In the genomic region with DNA sequence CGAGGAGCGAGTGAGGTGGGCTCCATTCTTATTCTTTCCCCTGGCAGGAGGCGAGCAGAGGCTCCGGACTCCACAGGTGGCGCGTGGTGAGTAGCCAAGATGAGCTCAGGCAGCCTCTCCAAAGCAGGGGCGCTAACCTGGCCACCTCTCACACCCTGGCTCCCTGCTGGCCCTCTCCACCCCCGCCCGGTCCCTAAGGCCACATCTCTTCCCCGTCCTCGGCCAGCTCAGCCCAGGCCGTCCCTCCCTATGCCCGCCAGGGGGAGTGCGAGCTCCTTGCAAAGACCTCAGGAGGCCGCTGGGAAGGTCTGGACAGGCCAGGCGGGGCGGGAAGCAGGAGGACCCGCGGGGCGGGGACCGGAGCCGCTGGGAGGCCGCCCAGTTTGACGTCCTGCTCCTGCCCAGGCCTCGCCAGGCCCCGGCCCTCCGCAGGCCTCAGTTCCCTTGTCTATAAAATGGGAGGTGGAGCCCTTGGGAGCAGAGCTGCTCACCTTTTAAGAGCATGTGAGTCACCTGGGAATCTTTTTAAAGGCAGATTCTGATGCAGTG, we compare ENCODE assay signal across 1 cellular context.
TF ChIP-seq lines count a peak whose summit lies in the region.

No MANE protein-coding gene starts in this region.

TF ChIP-seq in K562, 482 proteins besides CTCF, POLR2A, EP300 and RAD21 (continued from another document and continues in another):
- peak; percentile 54 for TF ChIP-seq FIP1L1 (IDR thresholded peaks at IDR 0.05; ENCODE audit: low read depth, low read length, poor library complexity, severe bottlenecking)
- TF ChIP-seq POLR2AphosphoS2 (IDR thresholded peaks at IDR 0.05; ENCODE audit: low read length) = no peak
- peak; percentile 29 to 47; a peak in 1 of 4 replicates for TF ChIP-seq NRF1 (conservative IDR thresholded peaks at IDR 0.05 in 1 of 2, IDR thresholded peaks at IDR 0.05 in 1 of 2)
- TF ChIP-seq ZNF57 (CRISPR knock-in tag; IDR thresholded peaks at IDR 0.05) = no peak
- no peak for TF ChIP-seq SMARCC2 (IDR thresholded peaks at IDR 0.05; ENCODE audit: low read depth)
- no peak for TF ChIP-seq ASH1L (IDR thresholded peaks at IDR 0.05; ENCODE audit: borderline replicate concordance, low read depth, partially characterized antibody)
- TF ChIP-seq ARNT (IDR thresholded peaks at IDR 0.05) = no peak
- TF ChIP-seq SREBF2 (CRISPR knock-in tag; IDR thresholded peaks at IDR 0.05) = no peak
- TF ChIP-seq, protein P1, sequence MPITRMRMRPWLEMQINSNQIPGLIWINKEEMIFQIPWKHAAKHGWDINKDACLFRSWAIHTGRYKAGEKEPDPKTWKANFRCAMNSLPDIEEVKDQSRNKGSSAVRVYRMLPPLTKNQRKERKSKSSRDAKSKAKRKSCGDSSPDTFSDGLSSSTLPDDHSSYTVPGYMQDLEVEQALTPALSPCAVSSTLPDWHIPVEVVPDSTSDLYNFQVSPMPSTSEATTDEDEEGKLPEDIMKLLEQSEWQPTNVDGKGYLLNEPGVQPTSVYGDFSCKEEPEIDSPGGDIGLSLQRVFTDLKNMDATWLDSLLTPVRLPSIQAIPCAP (CRISPR knock-in tag; IDR thresholded peaks at IDR 0.05; ENCODE audit: borderline replicate concordance) = no peak
- TF ChIP-seq ZNF282 (CRISPR knock-in tag; IDR thresholded peaks at IDR 0.05) = no peak
- no peak for TF ChIP-seq ZNF436 (CRISPR knock-in tag; IDR thresholded peaks at IDR 0.05)
- peak in 1 of 2 experiments; percentile 89; a peak in 3 of 4 replicates for TF ChIP-seq MAZ (CRISPR knock-in tag; conservative IDR thresholded peaks at IDR 0.05 in 1 of 2, IDR thresholded peaks at IDR 0.05 in 1 of 2)
- TF ChIP-seq ZNF75A (CRISPR knock-in tag; IDR thresholded peaks at IDR 0.05) = no peak
- TF ChIP-seq, protein P2, sequence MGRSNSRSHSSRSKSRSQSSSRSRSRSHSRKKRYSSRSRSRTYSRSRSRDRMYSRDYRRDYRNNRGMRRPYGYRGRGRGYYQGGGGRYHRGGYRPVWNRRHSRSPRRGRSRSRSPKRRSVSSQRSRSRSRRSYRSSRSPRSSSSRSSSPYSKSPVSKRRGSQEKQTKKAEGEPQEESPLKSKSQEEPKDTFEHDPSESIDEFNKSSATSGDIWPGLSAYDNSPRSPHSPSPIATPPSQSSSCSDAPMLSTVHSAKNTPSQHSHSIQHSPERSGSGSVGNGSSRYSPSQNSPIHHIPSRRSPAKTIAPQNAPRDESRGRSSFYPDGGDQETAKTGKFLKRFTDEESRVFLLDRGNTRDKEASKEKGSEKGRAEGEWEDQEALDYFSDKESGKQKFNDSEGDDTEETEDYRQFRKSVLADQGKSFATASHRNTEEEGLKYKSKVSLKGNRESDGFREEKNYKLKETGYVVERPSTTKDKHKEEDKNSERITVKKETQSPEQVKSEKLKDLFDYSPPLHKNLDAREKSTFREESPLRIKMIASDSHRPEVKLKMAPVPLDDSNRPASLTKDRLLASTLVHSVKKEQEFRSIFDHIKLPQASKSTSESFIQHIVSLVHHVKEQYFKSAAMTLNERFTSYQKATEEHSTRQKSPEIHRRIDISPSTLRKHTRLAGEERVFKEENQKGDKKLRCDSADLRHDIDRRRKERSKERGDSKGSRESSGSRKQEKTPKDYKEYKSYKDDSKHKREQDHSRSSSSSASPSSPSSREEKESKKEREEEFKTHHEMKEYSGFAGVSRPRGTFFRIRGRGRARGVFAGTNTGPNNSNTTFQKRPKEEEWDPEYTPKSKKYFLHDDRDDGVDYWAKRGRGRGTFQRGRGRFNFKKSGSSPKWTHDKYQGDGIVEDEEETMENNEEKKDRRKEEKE (IDR thresholded peaks at IDR 0.05; ENCODE audit: borderline replicate concordance in 1 of 2, control insufficient read depth in 1 of 2, low read depth in 2 of 2, low read length in 1 of 2) = no peak
- TF ChIP-seq CBFA2T2 (conservative IDR thresholded peaks at IDR 0.05) = no peak
- TF ChIP-seq, protein P3, sequence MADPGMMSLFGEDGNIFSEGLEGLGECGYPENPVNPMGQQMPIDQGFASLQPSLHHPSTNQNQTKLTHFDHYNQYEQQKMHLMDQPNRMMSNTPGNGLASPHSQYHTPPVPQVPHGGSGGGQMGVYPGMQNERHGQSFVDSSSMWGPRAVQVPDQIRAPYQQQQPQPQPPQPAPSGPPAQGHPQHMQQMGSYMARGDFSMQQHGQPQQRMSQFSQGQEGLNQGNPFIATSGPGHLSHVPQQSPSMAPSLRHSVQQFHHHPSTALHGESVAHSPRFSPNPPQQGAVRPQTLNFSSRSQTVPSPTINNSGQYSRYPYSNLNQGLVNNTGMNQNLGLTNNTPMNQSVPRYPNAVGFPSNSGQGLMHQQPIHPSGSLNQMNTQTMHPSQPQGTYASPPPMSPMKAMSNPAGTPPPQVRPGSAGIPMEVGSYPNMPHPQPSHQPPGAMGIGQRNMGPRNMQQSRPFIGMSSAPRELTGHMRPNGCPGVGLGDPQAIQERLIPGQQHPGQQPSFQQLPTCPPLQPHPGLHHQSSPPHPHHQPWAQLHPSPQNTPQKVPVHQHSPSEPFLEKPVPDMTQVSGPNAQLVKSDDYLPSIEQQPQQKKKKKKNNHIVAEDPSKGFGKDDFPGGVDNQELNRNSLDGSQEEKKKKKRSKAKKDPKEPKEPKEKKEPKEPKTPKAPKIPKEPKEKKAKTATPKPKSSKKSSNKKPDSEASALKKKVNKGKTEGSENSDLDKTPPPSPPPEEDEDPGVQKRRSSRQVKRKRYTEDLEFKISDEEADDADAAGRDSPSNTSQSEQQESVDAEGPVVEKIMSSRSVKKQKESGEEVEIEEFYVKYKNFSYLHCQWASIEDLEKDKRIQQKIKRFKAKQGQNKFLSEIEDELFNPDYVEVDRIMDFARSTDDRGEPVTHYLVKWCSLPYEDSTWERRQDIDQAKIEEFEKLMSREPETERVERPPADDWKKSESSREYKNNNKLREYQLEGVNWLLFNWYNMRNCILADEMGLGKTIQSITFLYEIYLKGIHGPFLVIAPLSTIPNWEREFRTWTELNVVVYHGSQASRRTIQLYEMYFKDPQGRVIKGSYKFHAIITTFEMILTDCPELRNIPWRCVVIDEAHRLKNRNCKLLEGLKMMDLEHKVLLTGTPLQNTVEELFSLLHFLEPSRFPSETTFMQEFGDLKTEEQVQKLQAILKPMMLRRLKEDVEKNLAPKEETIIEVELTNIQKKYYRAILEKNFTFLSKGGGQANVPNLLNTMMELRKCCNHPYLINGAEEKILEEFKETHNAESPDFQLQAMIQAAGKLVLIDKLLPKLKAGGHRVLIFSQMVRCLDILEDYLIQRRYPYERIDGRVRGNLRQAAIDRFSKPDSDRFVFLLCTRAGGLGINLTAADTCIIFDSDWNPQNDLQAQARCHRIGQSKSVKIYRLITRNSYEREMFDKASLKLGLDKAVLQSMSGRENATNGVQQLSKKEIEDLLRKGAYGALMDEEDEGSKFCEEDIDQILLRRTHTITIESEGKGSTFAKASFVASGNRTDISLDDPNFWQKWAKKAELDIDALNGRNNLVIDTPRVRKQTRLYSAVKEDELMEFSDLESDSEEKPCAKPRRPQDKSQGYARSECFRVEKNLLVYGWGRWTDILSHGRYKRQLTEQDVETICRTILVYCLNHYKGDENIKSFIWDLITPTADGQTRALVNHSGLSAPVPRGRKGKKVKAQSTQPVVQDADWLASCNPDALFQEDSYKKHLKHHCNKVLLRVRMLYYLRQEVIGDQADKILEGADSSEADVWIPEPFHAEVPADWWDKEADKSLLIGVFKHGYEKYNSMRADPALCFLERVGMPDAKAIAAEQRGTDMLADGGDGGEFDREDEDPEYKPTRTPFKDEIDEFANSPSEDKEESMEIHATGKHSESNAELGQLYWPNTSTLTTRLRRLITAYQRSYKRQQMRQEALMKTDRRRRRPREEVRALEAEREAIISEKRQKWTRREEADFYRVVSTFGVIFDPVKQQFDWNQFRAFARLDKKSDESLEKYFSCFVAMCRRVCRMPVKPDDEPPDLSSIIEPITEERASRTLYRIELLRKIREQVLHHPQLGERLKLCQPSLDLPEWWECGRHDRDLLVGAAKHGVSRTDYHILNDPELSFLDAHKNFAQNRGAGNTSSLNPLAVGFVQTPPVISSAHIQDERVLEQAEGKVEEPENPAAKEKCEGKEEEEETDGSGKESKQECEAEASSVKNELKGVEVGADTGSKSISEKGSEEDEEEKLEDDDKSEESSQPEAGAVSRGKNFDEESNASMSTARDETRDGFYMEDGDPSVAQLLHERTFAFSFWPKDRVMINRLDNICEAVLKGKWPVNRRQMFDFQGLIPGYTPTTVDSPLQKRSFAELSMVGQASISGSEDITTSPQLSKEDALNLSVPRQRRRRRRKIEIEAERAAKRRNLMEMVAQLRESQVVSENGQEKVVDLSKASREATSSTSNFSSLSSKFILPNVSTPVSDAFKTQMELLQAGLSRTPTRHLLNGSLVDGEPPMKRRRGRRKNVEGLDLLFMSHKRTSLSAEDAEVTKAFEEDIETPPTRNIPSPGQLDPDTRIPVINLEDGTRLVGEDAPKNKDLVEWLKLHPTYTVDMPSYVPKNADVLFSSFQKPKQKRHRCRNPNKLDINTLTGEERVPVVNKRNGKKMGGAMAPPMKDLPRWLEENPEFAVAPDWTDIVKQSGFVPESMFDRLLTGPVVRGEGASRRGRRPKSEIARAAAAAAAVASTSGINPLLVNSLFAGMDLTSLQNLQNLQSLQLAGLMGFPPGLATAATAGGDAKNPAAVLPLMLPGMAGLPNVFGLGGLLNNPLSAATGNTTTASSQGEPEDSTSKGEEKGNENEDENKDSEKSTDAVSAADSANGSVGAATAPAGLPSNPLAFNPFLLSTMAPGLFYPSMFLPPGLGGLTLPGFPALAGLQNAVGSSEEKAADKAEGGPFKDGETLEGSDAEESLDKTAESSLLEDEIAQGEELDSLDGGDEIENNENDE (IDR thresholded peaks at IDR 0.05; ENCODE audit: low read depth, low read length) = no peak
- peak; percentile 93 for TF ChIP-seq RB1 (IDR thresholded peaks at IDR 0.05; ENCODE audit: low read depth)
- no peak for TF ChIP-seq HDAC3 (IDR thresholded peaks at IDR 0.05; ENCODE audit: borderline replicate concordance, partially characterized antibody)
- no peak for TF ChIP-seq ZNF561 (CRISPR knock-in tag; conservative IDR thresholded peaks at IDR 0.05)
- TF ChIP-seq DACH1 (IDR thresholded peaks at IDR 0.05; ENCODE audit: partially characterized antibody) = no peak
- no peak for TF ChIP-seq ZNF780A (CRISPR knock-in tag; IDR thresholded peaks at IDR 0.05)
- TF ChIP-seq, protein P4, sequence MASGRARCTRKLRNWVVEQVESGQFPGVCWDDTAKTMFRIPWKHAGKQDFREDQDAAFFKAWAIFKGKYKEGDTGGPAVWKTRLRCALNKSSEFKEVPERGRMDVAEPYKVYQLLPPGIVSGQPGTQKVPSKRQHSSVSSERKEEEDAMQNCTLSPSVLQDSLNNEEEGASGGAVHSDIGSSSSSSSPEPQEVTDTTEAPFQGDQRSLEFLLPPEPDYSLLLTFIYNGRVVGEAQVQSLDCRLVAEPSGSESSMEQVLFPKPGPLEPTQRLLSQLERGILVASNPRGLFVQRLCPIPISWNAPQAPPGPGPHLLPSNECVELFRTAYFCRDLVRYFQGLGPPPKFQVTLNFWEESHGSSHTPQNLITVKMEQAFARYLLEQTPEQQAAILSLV (tag; IDR thresholded peaks at IDR 0.05) = no peak
- TF ChIP-seq SMAD2 (IDR thresholded peaks at IDR 0.05; ENCODE audit: low read depth, low read length) = no peak
- no peak for TF ChIP-seq STAT5B (CRISPR knock-in tag; IDR thresholded peaks at IDR 0.05)
- TF ChIP-seq, protein P5, sequence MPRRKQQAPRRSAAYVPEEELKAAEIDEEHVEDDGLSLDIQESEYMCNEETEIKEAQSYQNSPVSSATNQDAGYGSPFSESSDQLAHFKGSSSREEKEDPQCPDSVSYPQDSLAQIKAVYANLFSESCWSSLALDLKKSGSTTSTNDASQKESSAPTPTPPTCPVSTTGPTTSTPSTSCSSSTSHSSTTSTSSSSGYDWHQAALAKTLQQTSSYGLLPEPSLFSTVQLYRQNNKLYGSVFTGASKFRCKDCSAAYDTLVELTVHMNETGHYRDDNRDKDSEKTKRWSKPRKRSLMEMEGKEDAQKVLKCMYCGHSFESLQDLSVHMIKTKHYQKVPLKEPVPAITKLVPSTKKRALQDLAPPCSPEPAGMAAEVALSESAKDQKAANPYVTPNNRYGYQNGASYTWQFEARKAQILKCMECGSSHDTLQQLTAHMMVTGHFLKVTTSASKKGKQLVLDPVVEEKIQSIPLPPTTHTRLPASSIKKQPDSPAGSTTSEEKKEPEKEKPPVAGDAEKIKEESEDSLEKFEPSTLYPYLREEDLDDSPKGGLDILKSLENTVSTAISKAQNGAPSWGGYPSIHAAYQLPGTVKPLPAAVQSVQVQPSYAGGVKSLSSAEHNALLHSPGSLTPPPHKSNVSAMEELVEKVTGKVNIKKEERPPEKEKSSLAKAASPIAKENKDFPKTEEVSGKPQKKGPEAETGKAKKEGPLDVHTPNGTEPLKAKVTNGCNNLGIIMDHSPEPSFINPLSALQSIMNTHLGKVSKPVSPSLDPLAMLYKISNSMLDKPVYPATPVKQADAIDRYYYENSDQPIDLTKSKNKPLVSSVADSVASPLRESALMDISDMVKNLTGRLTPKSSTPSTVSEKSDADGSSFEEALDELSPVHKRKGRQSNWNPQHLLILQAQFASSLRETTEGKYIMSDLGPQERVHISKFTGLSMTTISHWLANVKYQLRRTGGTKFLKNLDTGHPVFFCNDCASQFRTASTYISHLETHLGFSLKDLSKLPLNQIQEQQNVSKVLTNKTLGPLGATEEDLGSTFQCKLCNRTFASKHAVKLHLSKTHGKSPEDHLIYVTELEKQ (CRISPR knock-in tag; IDR thresholded peaks at IDR 0.05) = no peak
- no peak for TF ChIP-seq PML (IDR thresholded peaks at IDR 0.05; ENCODE audit: low read length)
- peak; percentile 71; the same call in 1 of the 2 replicates for TF ChIP-seq STAG1 (CRISPR knock-in tag; IDR thresholded peaks at IDR 0.05; ENCODE audit: borderline replicate concordance)
- TF ChIP-seq, protein P6, sequence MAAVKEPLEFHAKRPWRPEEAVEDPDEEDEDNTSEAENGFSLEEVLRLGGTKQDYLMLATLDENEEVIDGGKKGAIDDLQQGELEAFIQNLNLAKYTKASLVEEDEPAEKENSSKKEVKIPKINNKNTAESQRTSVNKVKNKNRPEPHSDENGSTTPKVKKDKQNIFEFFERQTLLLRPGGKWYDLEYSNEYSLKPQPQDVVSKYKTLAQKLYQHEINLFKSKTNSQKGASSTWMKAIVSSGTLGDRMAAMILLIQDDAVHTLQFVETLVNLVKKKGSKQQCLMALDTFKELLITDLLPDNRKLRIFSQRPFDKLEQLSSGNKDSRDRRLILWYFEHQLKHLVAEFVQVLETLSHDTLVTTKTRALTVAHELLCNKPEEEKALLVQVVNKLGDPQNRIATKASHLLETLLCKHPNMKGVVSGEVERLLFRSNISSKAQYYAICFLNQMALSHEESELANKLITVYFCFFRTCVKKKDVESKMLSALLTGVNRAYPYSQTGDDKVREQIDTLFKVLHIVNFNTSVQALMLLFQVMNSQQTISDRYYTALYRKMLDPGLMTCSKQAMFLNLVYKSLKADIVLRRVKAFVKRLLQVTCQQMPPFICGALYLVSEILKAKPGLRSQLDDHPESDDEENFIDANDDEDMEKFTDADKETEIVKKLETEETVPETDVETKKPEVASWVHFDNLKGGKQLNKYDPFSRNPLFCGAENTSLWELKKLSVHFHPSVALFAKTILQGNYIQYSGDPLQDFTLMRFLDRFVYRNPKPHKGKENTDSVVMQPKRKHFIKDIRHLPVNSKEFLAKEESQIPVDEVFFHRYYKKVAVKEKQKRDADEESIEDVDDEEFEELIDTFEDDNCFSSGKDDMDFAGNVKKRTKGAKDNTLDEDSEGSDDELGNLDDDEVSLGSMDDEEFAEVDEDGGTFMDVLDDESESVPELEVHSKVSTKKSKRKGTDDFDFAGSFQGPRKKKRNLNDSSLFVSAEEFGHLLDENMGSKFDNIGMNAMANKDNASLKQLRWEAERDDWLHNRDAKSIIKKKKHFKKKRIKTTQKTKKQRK (IDR thresholded peaks at IDR 0.05; ENCODE audit: borderline replicate concordance, low read depth, low read length) = no peak
- peak; percentile 57 for TF ChIP-seq ZNF143 (CRISPR knock-in tag; IDR thresholded peaks at IDR 0.05)
- TF ChIP-seq ZFP36 (IDR thresholded peaks at IDR 0.05; ENCODE audit: low read depth, low read length, partially characterized antibody) = no peak
- TF ChIP-seq, protein P7, sequence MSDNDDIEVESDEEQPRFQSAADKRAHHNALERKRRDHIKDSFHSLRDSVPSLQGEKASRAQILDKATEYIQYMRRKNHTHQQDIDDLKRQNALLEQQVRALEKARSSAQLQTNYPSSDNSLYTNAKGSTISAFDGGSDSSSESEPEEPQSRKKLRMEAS (CRISPR knock-in tag; IDR thresholded peaks at IDR 0.05) = peak; percentile 30; the same call in 1 of the 2 replicates
- TF ChIP-seq SRSF1 (IDR thresholded peaks at IDR 0.05; ENCODE audit: low read depth, low read length) = no peak
